In the genomic region with DNA sequence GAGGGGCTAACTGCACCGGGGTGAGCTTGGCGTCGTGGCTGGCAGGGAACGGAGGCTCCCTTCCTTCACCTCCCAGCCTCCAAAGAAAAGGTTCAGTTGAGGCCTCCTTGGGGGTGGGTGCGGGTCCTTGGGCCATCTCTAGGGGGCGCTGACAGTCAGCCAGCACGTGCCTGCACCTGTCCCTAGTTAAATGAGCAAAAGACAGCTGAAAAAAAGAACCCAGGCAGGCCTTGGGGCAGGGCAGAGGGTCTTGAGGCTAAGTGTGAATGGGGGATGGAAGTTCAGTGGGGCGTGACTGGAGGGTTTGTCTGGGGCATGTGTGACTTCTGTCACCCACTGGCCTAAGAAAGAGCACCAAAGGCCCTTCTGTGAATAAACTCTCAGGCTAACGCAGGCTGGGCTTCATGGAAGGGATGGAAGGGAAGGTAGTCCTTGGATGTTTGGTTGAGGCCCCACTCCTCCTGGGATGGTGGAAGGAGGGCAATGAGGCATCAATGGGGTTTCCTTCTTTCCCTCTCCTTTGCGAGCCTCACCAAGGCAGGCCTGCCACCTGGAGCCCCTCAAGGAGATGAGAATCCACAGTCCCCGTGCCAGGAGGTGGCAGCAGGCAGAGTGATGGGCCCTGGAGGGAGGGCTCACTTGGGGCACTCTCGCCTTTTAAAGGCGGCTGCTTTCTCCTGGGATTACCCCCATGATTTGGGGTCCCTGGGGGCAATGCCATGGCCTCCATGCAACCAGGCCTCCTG, we compare ENCODE assay signal across 8 cellular contexts. TPM values are rescaled to one million over a fixed set of nuclear protein-coding genes. Genes with fewer than 3 reads are reported as not detected.
DNase-seq lines count a peak whose midpoint lies in the region; ATAC-seq, FAIRE-seq and TF ChIP-seq lines count a peak whose summit lies in the region.

No MANE protein-coding gene starts in this region.

- no peak for FAIRE-seq in H54 (lab: Jason Lieb, UNC)

- DNase-seq in NCI-H1436 (lab: John Stamatoyannopoulos, UW) (peak; percentile 17), NCI-H1436 treated with DMSO at 0.1 percent for 48 hours (lab: John Stamatoyannopoulos, UW) (no peak), colonic mucosa (peak; percentile 84), natural killer cell (peak; percentile 52), H54 (ENCODE audit: insufficient read length, low spot score) (no peak), hypothalamus (lab: John Stamatoyannopoulos, UW) (no peak), NCI-H1105 (lab: John Stamatoyannopoulos, UW) (no peak)

- peaks cover 62 to 78% of the 10 kb centered on the region in 2 donors for H3K4me1 Mint-ChIP-seq in natural killer cell

- H3K9ac ChIP-seq in colonic mucosa (ENCODE audit: low read depth in 2 of 2, low read length in 2 of 2): peak overlapping the region; percentile 69 to 97

- peak overlapping the region; percentile 96 for H3K27ac ChIP-seq in colonic mucosa

- no peak for TF ChIP-seq POLR2A in H54 (IDR thresholded peaks at IDR 0.05; ENCODE audit: low read depth, low read length)

- peak; percentile 14 to 40 (median 27) for ATAC-seq in natural killer cell

- peak overlapping the region; percentile 68 for H3K4me3 Mint-ChIP-seq in natural killer cell

- no peaks in the 10 kb centered on the region for H3K36me3 Mint-ChIP-seq in natural killer cell

- no peaks in the 10 kb centered on the region for H3K27me3 ChIP-seq in colonic mucosa

- no peaks in the 10 kb centered on the region for H3K36me3 ChIP-seq in colonic mucosa

- H3K4me3 ChIP-seq in WI38 (ENCODE audit: low read depth, low read length) (no peak overlapping the region), colonic mucosa (no peak overlapping the region)

- intact Hi-C loops in colonic mucosa (cut with DNase I): loop anchor here (2.0 kb wide), 1 partner anchor 55 kb away; no protein-coding TSS in a partner anchor
- intact Hi-C loops in natural killer cell (cut with micrococcal nuclease): no loop called here

- no peaks in the 10 kb centered on the region for H3K9me3 Mint-ChIP-seq in natural killer cell

- no peaks in the 10 kb centered on the region for H3K27me3 Mint-ChIP-seq in natural killer cell (ENCODE audit: low read depth in 2 of 2)

- peaks cover 23% of the 10 kb centered on the region for H3K4me1 ChIP-seq in colonic mucosa

- peak; percentile 49 for TF ChIP-seq CTCF in WI38 (IDR thresholded peaks at IDR 0.05; ENCODE audit: low read depth, low read length)
- TF ChIP-seq CTCF in colonic mucosa (IDR thresholded peaks at IDR 0.05): peak; percentile 76
- peak; percentile 70 for TF ChIP-seq CTCF in natural killer cell (IDR thresholded peaks at IDR 0.05)

- no peaks in the 10 kb centered on the region for H3K9me3 ChIP-seq in colonic mucosa

- peak overlapping the region; percentile 94 to 99 for H3K27ac Mint-ChIP-seq in natural killer cell

RNA-seq across cellular contexts. Expression of gene ZFP36L2, which starts 56.2 kb away (rescaled TPM):
- total RNA-seq in colonic mucosa (100 to 1,000 TPM; 166 to 205 TPM), natural killer cell (100 to 1,000 TPM; 376 to 428 (median 418) TPM)

Comparison
In these comparisons a context has a peak if more than half of its experiments do, and no peak if none do; other contexts are left out.
1. DNase-seq: peak in NCI-H1436 (single experiment), colonic mucosa (single experiment) and natural killer cell (single experiment); none in NCI-H1436 treated with DMSO at 0.1 percent for 48 hours (single experiment), H54 (single experiment), hypothalamus (0 of 51) and NCI-H1105 (single experiment).
2. Peak in every context shown above with its lines, with median percentiles within 50 percentile points of each other: CTCF ChIP-seq.